ENCODE assay signal across 1 cellular context in genomic region chr1:226126824-226127591, GRCh38.
TF ChIP-seq lines count a peak whose summit lies in the region.

No MANE protein-coding gene starts in this region.

TF ChIP-seq in HCT116, 20 proteins besides CTCF, POLR2A, EP300 and RAD21 (continued from another document):
- TF ChIP-seq, protein P1, sequence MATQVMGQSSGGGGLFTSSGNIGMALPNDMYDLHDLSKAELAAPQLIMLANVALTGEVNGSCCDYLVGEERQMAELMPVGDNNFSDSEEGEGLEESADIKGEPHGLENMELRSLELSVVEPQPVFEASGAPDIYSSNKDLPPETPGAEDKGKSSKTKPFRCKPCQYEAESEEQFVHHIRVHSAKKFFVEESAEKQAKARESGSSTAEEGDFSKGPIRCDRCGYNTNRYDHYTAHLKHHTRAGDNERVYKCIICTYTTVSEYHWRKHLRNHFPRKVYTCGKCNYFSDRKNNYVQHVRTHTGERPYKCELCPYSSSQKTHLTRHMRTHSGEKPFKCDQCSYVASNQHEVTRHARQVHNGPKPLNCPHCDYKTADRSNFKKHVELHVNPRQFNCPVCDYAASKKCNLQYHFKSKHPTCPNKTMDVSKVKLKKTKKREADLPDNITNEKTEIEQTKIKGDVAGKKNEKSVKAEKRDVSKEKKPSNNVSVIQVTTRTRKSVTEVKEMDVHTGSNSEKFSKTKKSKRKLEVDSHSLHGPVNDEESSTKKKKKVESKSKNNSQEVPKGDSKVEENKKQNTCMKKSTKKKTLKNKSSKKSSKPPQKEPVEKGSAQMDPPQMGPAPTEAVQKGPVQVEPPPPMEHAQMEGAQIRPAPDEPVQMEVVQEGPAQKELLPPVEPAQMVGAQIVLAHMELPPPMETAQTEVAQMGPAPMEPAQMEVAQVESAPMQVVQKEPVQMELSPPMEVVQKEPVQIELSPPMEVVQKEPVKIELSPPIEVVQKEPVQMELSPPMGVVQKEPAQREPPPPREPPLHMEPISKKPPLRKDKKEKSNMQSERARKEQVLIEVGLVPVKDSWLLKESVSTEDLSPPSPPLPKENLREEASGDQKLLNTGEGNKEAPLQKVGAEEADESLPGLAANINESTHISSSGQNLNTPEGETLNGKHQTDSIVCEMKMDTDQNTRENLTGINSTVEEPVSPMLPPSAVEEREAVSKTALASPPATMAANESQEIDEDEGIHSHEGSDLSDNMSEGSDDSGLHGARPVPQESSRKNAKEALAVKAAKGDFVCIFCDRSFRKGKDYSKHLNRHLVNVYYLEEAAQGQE (IDR thresholded peaks at IDR 0.05; ENCODE audit: low read depth), result no peak
- no peak for TF ChIP-seq CEBPB (IDR thresholded peaks at IDR 0.05; ENCODE audit: low read depth)
- TF ChIP-seq CBX3 (IDR thresholded peaks at IDR 0.05; ENCODE audit: low read depth), result no peak
- no peak for TF ChIP-seq SRF (IDR thresholded peaks at IDR 0.05; ENCODE audit: low read depth)
- no peak for TF ChIP-seq ZBTB33 (IDR thresholded peaks at IDR 0.05; ENCODE audit: extremely low read depth, insufficient replicate concordance, low read length)
- TF ChIP-seq JUND (IDR thresholded peaks at IDR 0.05), result no peak
- TF ChIP-seq POLR2AphosphoS5 (IDR thresholded peaks at IDR 0.05; ENCODE audit: low read depth, low read length), result no peak
- TF ChIP-seq EZH2 (IDR thresholded peaks at IDR 0.05), result no peak
- TF ChIP-seq ZNF274 (IDR thresholded peaks at IDR 0.05; ENCODE audit: low read depth, low read length), result no peak
- TF ChIP-seq SP1 (IDR thresholded peaks at IDR 0.05; ENCODE audit: low read depth), result no peak
- TF ChIP-seq TCF7L2 (IDR thresholded peaks at IDR 0.05; ENCODE audit: borderline replicate concordance, extremely low read depth, insufficient read depth, insufficient read length), result no peak
TF ChIP-seq in HCT116: peak in this region for 0.
